In genomic region chr5:57311921-57312320, GRCh38 we compare ENCODE assay signal across 16 cellular contexts.
"Had no signal": no experiment of that assay in that cellular context is flagged by ENCODE, and none has a peak within 500 bp of the region (broad histone marks: within the 10 kb centered on the region; RNA-seq: fewer than 3 reads in every experiment).

No MANE protein-coding gene starts in this region.

- H3K36me3 ChIP-seq: lower lobe of right lung, neutrophil had no signal

- ATAC-seq: activated CD4-positive, CD25-positive, alpha-beta regulatory T cell treated with anti-CD3 and anti-CD28 coated beads, Interleukin-2, amount 50 U/mL, for 24 hours; body of pancreas; effector memory CD8-positive, alpha-beta T cell; left cardiac atrium; lower lobe of right lung; naive thymus-derived CD8-positive, alpha-beta T cell; sciatic nerve had no signal

- H3K27ac ChIP-seq: lower lobe of right lung, neutrophil had no signal

- H3K9me3 ChIP-seq: body of pancreas, lower lobe of right lung, neutrophil had no signal

- H3K4me1 Mint-ChIP-seq: central memory CD8-positive, alpha-beta T cell had no signal

- H3K4me1 ChIP-seq: lower lobe of right lung had no signal

- H3K4me3 Mint-ChIP-seq: central memory CD8-positive, alpha-beta T cell; effector memory CD8-positive, alpha-beta T cell; naive thymus-derived CD8-positive, alpha-beta T cell had no signal

- H3K9me3 Mint-ChIP-seq: central memory CD8-positive, alpha-beta T cell; effector memory CD8-positive, alpha-beta T cell had no signal

- H3K27ac Mint-ChIP-seq: effector memory CD8-positive, alpha-beta T cell; progenitor cell of endocrine pancreas had no signal

- H3K27me3 Mint-ChIP-seq: progenitor cell of endocrine pancreas had no signal

- H3K4me3 ChIP-seq: body of pancreas, lower lobe of right lung had no signal

- DNase-seq: activated naive CD4-positive, alpha-beta T cell treated with anti-CD3 and anti-CD28 coated beads, Interleukin-2, amount 50 U/mL, for 16 hours; amniotic stem cell; body of pancreas; effector memory CD8-positive, alpha-beta T cell; hypothalamus; left cardiac atrium; lower lobe of right lung; naive thymus-derived CD8-positive, alpha-beta T cell; stimulated activated CD4-positive, alpha-beta T cell treated with anti-CD3 and anti-CD28 coated beads, Interleukin-2, amount 100 ng/mL, for 24 hours; stimulated activated naive CD4-positive, alpha-beta T cell treated with Interleukin-2 at 50 U/mL for 16 hours; trophoblast cell had no signal

- H3K27me3 ChIP-seq: body of pancreas, neutrophil had no signal
